1 cellular context compared by ENCODE assay signal in the genomic region with DNA sequence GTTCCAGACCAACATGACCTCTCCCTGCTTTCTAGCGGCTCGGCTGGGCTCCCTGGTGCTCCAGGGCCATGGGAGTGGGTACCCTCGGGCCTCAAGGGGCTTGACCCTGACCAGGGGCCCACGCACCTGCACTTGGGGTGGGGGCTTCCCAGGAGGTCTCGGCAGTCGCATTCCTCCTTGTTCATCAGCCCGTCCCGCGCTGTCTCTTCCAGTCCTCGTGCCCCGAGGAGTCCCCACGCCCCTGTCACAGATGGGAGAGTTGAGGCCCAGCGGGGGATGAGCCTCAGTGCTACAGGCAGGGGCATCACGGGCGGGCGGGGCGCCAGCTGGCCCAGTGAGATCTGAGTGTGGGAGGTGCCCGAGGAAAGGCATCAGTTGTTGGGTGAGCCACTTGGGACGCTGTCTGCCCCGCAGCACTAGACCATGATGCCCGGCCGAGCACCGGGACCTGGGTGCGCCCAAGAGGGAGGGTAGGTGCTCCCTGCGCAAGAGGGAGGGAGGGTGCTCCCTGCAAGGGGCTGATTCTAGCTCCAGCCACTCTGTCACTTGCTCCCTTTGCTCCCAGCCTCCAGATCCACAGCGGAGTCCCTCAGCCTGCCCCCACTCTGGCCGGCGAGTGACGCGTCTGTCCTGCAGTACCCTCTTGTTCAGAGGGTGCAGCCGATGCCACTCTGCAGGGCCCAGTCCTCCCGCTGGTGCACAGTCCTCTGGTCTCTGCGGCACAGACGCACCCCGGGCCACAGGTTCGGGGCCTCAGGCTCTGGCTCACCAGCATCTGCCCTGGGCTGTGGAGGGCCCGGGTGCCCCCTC.
TF ChIP-seq lines count a peak whose summit lies in the region.

No MANE protein-coding gene starts in this region.

TF ChIP-seq in IMR-90, 13 proteins besides CTCF, POLR2A, EP300 and RAD21:
- TF ChIP-seq CHD1 (IDR thresholded peaks at IDR 0.05; ENCODE audit: low read depth, low read length): no peak
- TF ChIP-seq, protein P1, sequence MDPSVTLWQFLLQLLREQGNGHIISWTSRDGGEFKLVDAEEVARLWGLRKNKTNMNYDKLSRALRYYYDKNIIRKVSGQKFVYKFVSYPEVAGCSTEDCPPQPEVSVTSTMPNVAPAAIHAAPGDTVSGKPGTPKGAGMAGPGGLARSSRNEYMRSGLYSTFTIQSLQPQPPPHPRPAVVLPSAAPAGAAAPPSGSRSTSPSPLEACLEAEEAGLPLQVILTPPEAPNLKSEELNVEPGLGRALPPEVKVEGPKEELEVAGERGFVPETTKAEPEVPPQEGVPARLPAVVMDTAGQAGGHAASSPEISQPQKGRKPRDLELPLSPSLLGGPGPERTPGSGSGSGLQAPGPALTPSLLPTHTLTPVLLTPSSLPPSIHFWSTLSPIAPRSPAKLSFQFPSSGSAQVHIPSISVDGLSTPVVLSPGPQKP (IDR thresholded peaks at IDR 0.05; ENCODE audit: borderline replicate concordance, low read depth, low read length): no peak
- 0 out of 2 replicates have a peak, but pooled peaks have one; percentile 10 for TF ChIP-seq BHLHE40 (IDR thresholded peaks at IDR 0.05; ENCODE audit: low read depth, low read length)
- no peak for TF ChIP-seq FOS (IDR thresholded peaks at IDR 0.05; ENCODE audit: low read depth, low read length)
